In genomic region chr2:10497797-10498251, GRCh38 we compare ENCODE assay signal across 9 cellular contexts. TPM values are rescaled to one million over a fixed set of nuclear protein-coding genes. Genes with fewer than 3 reads are reported as not detected.
DNase-seq lines count a peak whose midpoint lies in the region; ATAC-seq, FAIRE-seq and TF ChIP-seq lines count a peak whose summit lies in the region.
"Had no signal": no experiment of that assay in that cellular context is flagged by ENCODE, and none has a peak within 500 bp of the region (broad histone marks: within the 10 kb centered on the region; RNA-seq: fewer than 3 reads in every experiment).

No MANE protein-coding gene starts in this region.

- H3K9me3 ChIP-seq in right atrium auricular region: no peaks in the 10 kb centered on the region

- H3K4me3 ChIP-seq in right atrium auricular region: no peak overlapping the region

- no peaks in the 10 kb centered on the region for H3K36me3 ChIP-seq in right atrium auricular region

- no peaks in the 10 kb centered on the region for H3K4me1 ChIP-seq in right atrium auricular region

- TF ChIP-seq CTCF in right atrium auricular region (IDR thresholded peaks at IDR 0.05): no peak

- FAIRE-seq in RCC 7860 (lab: Jason Lieb, UNC): peak; percentile 33

- DNase-seq in NCI-H1417 (lab: John Stamatoyannopoulos, UW) (peak in 2 of 3 experiments; percentile 36 to 58), NCI-H1417 treated with DMSO at 0.1 percent for 48 hours (lab: John Stamatoyannopoulos, UW) (no peak), RCC 7860 (ENCODE audit: low spot score) (peak; percentile 84), activated gamma-delta T cell (lab: John Stamatoyannopoulos, UW) (peak; percentile 46), right atrium auricular region (ENCODE audit: low spot score) (peak; percentile 58)
- DNase-seq in stimulated activated CD4-positive, alpha-beta T cell treated with anti-CD3 and anti-CD28 coated beads, Interleukin-2, amount 100 ng/mL, for 4 hours (ENCODE audit: low read depth): peak; percentile 60

- H3K27ac ChIP-seq in right atrium auricular region: no peak overlapping the region
- H3K27ac ChIP-seq: 22Rv1 had no signal

- ATAC-seq in HG03095 (IDR thresholded peaks at IDR 0.05; ENCODE audit: unreplicated experiment) (no peak), GM21381 (IDR thresholded peaks at IDR 0.05; ENCODE audit: unreplicated experiment) (no peak)

- H3K27me3 ChIP-seq in right atrium auricular region: no peaks in the 10 kb centered on the region

RNA-seq across cellular contexts. Expression of gene ODC1, which starts 49.7 kb away (rescaled TPM):
- total RNA-seq in right atrium auricular region: 10 to 100 TPM; 41.3 to 73.9 TPM
